Comparison of ENCODE assay signal across 18 cellular contexts in genomic region chr1:62159940-62160348, GRCh38. TPM values are rescaled to one million over a fixed set of nuclear protein-coding genes. Genes with fewer than 3 reads are reported as not detected.
DNase-seq lines count a peak whose midpoint lies in the region; ATAC-seq and TF ChIP-seq lines count a peak whose summit lies in the region.
"Had no signal": no experiment of that assay in that cellular context is flagged by ENCODE, and none has a peak within 500 bp of the region (broad histone marks: within the 10 kb centered on the region; RNA-seq: fewer than 3 reads in every experiment).

No MANE protein-coding gene starts in this region.

- POLR2A ChIA-PET in MCF 10A (lab: Yijun Ruan, JAX) = interaction anchor here (0.5 to 1.1 kb wide), 3 partner anchors 9 to 1394 kb away, joined by 3 read pairs; no protein-coding TSS in a partner anchor

- intact Hi-C loops in MCF 10A (cut with micrococcal nuclease) = no loop called here

- DNase-seq in memory B cell (ENCODE audit: low spot score in 2 of 2) = no peak
- no peak for DNase-seq in activated CD4-positive, CD25-positive, alpha-beta regulatory T cell (lab: John Stamatoyannopoulos, UW)
- DNase-seq in MCF 10A (ENCODE audit: unreplicated experiment) = no peak
- no peak for DNase-seq in RPMI8226
- DNase-seq: activated CD8-positive, alpha-beta memory T cell treated with anti-CD3 and anti-CD28 coated beads, Interleukin-2, amount 50 U/mL, for 48 hours; AML-193; DMS79; effector memory CD4-positive, alpha-beta T cell; lower lobe of right lung; NCI-H1694; NCI-H526 treated with DMSO at 0.1 percent for 48 hours had no signal

- H3K27me3 Mint-ChIP-seq in memory B cell (no peaks in the 10 kb centered on the region), MCF 10A (ENCODE audit: insufficient read depth, unreplicated experiment) (no peaks in the 10 kb centered on the region)

- H3K36me3 Mint-ChIP-seq in memory B cell = peaks cover 13% of the 10 kb centered on the region
- H3K36me3 Mint-ChIP-seq in MCF 10A (ENCODE audit: insufficient read depth, unreplicated experiment) = peaks cover 25% of the 10 kb centered on the region

- peaks cover 3% of the 10 kb centered on the region for H3K4me1 Mint-ChIP-seq in memory B cell
- no peaks in the 10 kb centered on the region for H3K4me1 Mint-ChIP-seq in MCF 10A (ENCODE audit: insufficient read depth, unreplicated experiment)
- H3K4me1 Mint-ChIP-seq: nephron, WTC11 had no signal

- no peaks in the 10 kb centered on the region for H3K9me3 Mint-ChIP-seq in memory B cell
- H3K9me3 Mint-ChIP-seq in MCF 10A (ENCODE audit: unreplicated experiment) = no peaks in the 10 kb centered on the region
- H3K9me3 Mint-ChIP-seq: activated naive CD4-positive, alpha-beta T cell treated with anti-CD3 and anti-CD28 coated beads, Interleukin-2, amount 50 U/mL, for 72 hours; nephron; WTC11 had no signal

- CTCF ChIA-PET in MCF 10A (lab: Yijun Ruan, JAX) = interaction anchor here (0.5 to 1.6 kb wide), 4 partner anchors 10 to 231 kb away, joined by 3 to 10 read pairs (median 4); no protein-coding TSS in a partner anchor

- peak; percentile 72 for ATAC-seq in GM18873 (IDR thresholded peaks at IDR 0.05; ENCODE audit: low FRiP score, unreplicated experiment)
- peak; percentile 70 for ATAC-seq in GM21529 (IDR thresholded peaks at IDR 0.05; ENCODE audit: unreplicated experiment)
- peak; percentile 85 for ATAC-seq in HG03159 (IDR thresholded peaks at IDR 0.05; ENCODE audit: unreplicated experiment)
- peak; percentile 38 for ATAC-seq in memory B cell (ENCODE audit: low read depth)
- no peak for ATAC-seq in GM21528 (IDR thresholded peaks at IDR 0.05; ENCODE audit: low FRiP score, unreplicated experiment)
- ATAC-seq: activated naive CD4-positive, alpha-beta T cell treated with anti-CD3 and anti-CD28 coated beads, Interleukin-2, amount 50 U/mL, for 72 hours; lower lobe of right lung; WTC11 had no signal

- H3K27ac Mint-ChIP-seq in memory B cell = peak overlapping the region; percentile 28
- no peak overlapping the region for H3K27ac Mint-ChIP-seq in MCF 10A (ENCODE audit: low read depth, unreplicated experiment)
- H3K27ac Mint-ChIP-seq: nephron, WTC11 had no signal

- no TSS peak for BruUV-seq in MCF 10A (replicated peaks; lab: Mats Ljungman, UMichigan)

- H3K4me3 Mint-ChIP-seq in memory B cell = peak overlapping the region; percentile 17
- H3K4me3 Mint-ChIP-seq in MCF 10A (ENCODE audit: unreplicated experiment) = no peak overlapping the region
- H3K4me3 Mint-ChIP-seq: nephron, WTC11 had no signal

- TF ChIP-seq CTCF in MCF 10A (IDR thresholded peaks at IDR 0.05; ENCODE audit: unreplicated experiment) = no peak

RNA-seq across cellular contexts. Expression of gene L1TD1, which starts 34.7 kb away (rescaled TPM):
- total RNA-seq in MCF 10A (2022) = not detected in 2 replicates
